In the genomic region with DNA sequence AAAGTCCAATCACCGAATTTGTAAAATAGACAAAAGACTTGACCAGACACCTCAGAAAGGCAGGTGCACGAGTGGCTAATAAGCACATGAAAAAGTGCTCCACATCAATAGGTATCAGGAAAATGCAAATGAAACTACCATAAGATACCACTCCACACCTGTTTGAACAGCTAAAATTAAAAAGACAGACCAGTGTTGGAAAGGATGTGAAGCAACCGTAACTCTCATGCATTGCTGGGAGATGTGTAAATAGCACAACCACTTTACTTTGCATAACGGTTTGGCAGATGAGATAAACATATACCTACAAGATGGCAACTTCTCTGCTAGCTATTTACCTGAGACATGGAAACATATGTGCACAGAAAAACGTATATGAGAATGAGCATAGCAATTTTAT, we compare ENCODE assay signal across 11 cellular contexts. TPM values are rescaled to one million over a fixed set of nuclear protein-coding genes. Genes with fewer than 3 reads are reported as not detected.
A peak's percentile ranks its signal among the peaks of the same experiment; 100 is the strongest.
DNase-seq lines count a peak whose midpoint lies in the region; ATAC-seq and TF ChIP-seq lines count a peak whose summit lies in the region.
"Had no signal": no experiment of that assay in that cellular context is flagged by ENCODE, and none has a peak within 500 bp of the region (broad histone marks: within the 10 kb centered on the region; RNA-seq: fewer than 3 reads in every experiment).

No MANE protein-coding gene starts in this region.

- H3K27ac Mint-ChIP-seq in immature natural killer cell: no peak overlapping the region
- H3K27ac Mint-ChIP-seq: neural progenitor cell had no signal

- no peaks in the 10 kb centered on the region for H3K36me3 Mint-ChIP-seq in immature natural killer cell
- H3K36me3 Mint-ChIP-seq: neural progenitor cell had no signal

- H3K4me1 Mint-ChIP-seq in immature natural killer cell: no peaks in the 10 kb centered on the region

- no peaks in the 10 kb centered on the region for H3K27me3 Mint-ChIP-seq in immature natural killer cell (ENCODE audit: low read depth in 3 of 3)

- H3K9me3 Mint-ChIP-seq in immature natural killer cell: peaks cover 1 to 13% (median 8%) of the 10 kb centered on the region in 6 donors

- no peak overlapping the region for H3K4me3 Mint-ChIP-seq in immature natural killer cell
- H3K4me3 Mint-ChIP-seq: neural progenitor cell had no signal

- no peak for TF ChIP-seq CTCF in GM12864 (IDR thresholded peaks at IDR 0.05; ENCODE audit: low read depth, low read length, missing control alignments)

- DNase-seq in GM12864 (ENCODE audit: low read depth) (peak; percentile 39), CD1c-positive myeloid dendritic cell (ENCODE audit: extremely low spot score) (no peak), immature natural killer cell (no peak), globus pallidus (ENCODE audit: low spot score) (no peak)
- DNase-seq: foreskin fibroblast; stimulated activated naive CD4-positive, alpha-beta T cell had no signal

- no peak overlapping the region for H3K4me3 ChIP-seq in GM12864 (ENCODE audit: low read depth, low read length)
- H3K4me3 ChIP-seq: neural progenitor cell had no signal

- ATAC-seq in GM19372 (IDR thresholded peaks at IDR 0.05; ENCODE audit: low read depth, unreplicated experiment): peak; percentile 84
- peak; percentile 89 for ATAC-seq in HG02798 (IDR thresholded peaks at IDR 0.05; ENCODE audit: poor library complexity, unreplicated experiment)
- peak; percentile 78 for ATAC-seq in HG03520 (IDR thresholded peaks at IDR 0.05; ENCODE audit: unreplicated experiment)
- ATAC-seq in GM21381 (IDR thresholded peaks at IDR 0.05; ENCODE audit: unreplicated experiment): no peak

RNA-seq across cellular contexts. Expression of a gene that starts 56.9 kb away (rescaled TPM):
- polyA plus RNA-seq in immature natural killer cell: not detected
